ENCODE assay signal across 8 cellular contexts in the genomic region with DNA sequence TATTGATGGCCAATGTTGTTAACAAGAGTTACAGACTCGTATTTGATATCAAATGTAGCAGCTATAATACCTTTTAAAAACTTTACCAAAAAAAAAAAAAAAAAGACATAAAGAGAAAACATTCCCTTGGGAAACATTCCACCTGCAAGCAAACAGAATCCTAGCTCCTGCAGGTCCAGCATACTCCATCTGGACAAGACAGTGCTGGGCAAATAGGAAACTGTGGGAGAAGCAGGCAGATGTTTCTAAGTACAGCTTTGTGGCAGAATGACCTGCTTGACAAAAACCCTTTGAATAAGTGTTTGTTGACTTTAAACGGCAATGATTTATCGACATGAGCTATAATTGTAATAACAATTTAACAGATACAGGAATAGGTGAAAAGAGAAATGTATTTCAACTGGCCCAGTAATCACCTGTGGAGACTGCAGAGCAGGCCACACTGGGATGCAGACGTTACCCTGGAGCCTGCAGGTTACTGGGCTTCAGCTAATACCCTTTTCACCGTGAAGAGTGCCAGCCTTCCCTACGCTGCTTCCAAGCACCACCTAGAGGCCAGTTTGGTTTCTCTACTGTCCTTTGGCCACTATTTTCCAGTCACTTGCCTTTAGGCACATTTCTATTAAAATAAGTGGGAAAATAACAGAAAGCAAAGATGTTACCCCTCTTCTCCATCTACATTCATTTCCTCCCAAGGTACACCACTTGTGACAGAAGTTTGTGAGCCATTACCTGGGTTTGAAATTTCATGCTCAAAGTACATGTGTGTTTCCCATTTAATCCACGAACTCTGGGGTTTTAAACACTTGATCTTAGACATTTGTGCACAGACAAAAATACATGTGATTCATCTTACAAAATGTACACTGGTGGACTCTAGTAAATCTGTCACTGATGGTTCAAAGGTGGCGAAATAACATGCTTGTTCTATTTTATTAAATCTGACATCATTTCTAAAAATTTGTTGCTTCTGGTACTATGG.
DNase-seq lines count a peak whose midpoint lies in the region; ATAC-seq and TF ChIP-seq lines count a peak whose summit lies in the region.

No MANE protein-coding gene starts in this region.

- WGBS in mesenchymal stem cell = 9% methylated on average over 3 of the region's 8 CpGs
- WGBS in transverse colon (ENCODE audit: low coverage in 1 of 2), 2 donors = 41 to 48% methylated on average over 5 to 8 of the region's 8 CpGs

- H3K4me1 Mint-ChIP-seq in T-helper 17 cell = peaks cover 5% of the 10 kb centered on the region

- TF ChIP-seq POLR2A in transverse colon (IDR thresholded peaks at IDR 0.05) = no peak

- no peak overlapping the region for H3K4me3 Mint-ChIP-seq in T-helper 17 cell

- peaks cover 9% of the 10 kb centered on the region for H3K36me3 Mint-ChIP-seq in T-helper 17 cell (ENCODE audit: low read depth)

- no peak overlapping the region for H2AK5ac ChIP-seq in mesenchymal stem cell (ENCODE audit: low read length, severe bottlenecking)

- H3K27ac ChIP-seq in mesenchymal stem cell (ENCODE audit: low read length, poor library complexity, severe bottlenecking) (no peak overlapping the region), transverse colon (peak overlapping the region in 1 of 4 donors; percentile 24)

- no peak overlapping the region for H4K91ac ChIP-seq in mesenchymal stem cell (ENCODE audit: low read length)

- H3K27ac Mint-ChIP-seq in T-helper 17 cell = peak overlapping the region; percentile 3

- no peak overlapping the region for H3K14ac ChIP-seq in mesenchymal stem cell (ENCODE audit: low read length in 2 of 2)

- TF ChIP-seq EP300 in transverse colon (IDR thresholded peaks at IDR 0.05; ENCODE audit: low read depth) = no peak

- H3K4me1 ChIP-seq in mesenchymal stem cell (ENCODE audit: control insufficient read depth, insufficient read depth, low read depth, low read length) (peaks cover 4% of the 10 kb centered on the region), transverse colon (peaks cover 0 to 8% (median 0%) of the 10 kb centered on the region in 4 donors)

- no peak overlapping the region for H2AFZ ChIP-seq in mesenchymal stem cell (ENCODE audit: low read depth, low read length)

- H3K27me3 Mint-ChIP-seq in T-helper 17 cell = no peaks in the 10 kb centered on the region

- H3K9me3 ChIP-seq in T-helper 17 cell (ENCODE audit: control insufficient read depth, low read length, poor library complexity, severe bottlenecking) (no peaks in the 10 kb centered on the region), mesenchymal stem cell (ENCODE audit: control insufficient read depth, low read length) (peaks cover under 1% of the 10 kb centered on the region), transverse colon (no peaks in the 10 kb centered on the region)

- H3K36me3 ChIP-seq in mesenchymal stem cell (ENCODE audit: control insufficient read depth in 1 of 2, insufficient read depth in 2 of 2, low read depth in 1 of 2, low read length in 2 of 2) (peaks cover 0 to 7% of the 10 kb centered on the region in 2 experiments), transverse colon (no peaks in the 10 kb centered on the region)

- intact Hi-C loops in transverse colon (cut with DNase I; ENCODE audit: low total_unique reads) = loop anchor here (2.0 kb wide), 1 partner anchor 139 kb away; no protein-coding TSS in a partner anchor

- no peak overlapping the region for H2BK120ac ChIP-seq in mesenchymal stem cell (ENCODE audit: low read depth, low read length)

- no peak overlapping the region for H3K18ac ChIP-seq in mesenchymal stem cell (ENCODE audit: low read depth in 1 of 2, low read length in 2 of 2)

- no peaks in the 10 kb centered on the region for H3K79me1 ChIP-seq in mesenchymal stem cell (replicated peaks; ENCODE audit: low read length, poor library complexity, severe bottlenecking)

- peak; percentile 63 for ATAC-seq in T-helper 17 cell
- ATAC-seq in HG02840 (IDR thresholded peaks at IDR 0.05; ENCODE audit: low FRiP score, unreplicated experiment) = no peak

- H3K4me3 ChIP-seq in mesenchymal stem cell (ENCODE audit: insufficient read depth in 1 of 2, low read depth in 1 of 2, low read length in 2 of 2) (no peak overlapping the region), transverse colon (no peak overlapping the region)

- H3K27me3 ChIP-seq in mesenchymal stem cell (ENCODE audit: control insufficient read depth in 1 of 2, insufficient read depth in 1 of 2, low read length in 2 of 2) = no peaks in the 10 kb centered on the region
- no peaks in the 10 kb centered on the region for H3K27me3 ChIP-seq in transverse colon

- peak; percentile 63 to 72 (median 67) for TF ChIP-seq CTCF in transverse colon (IDR thresholded peaks at IDR 0.05)

- no peak overlapping the region for H2BK5ac ChIP-seq in mesenchymal stem cell (ENCODE audit: low read depth, low read length, poor library complexity, severe bottlenecking)

- no peak overlapping the region for H3K4me2 ChIP-seq in mesenchymal stem cell (ENCODE audit: low read length, poor library complexity, severe bottlenecking)

- peak; percentile 91 for DNase-seq in DMS53 treated with DMSO at 0.1 percent for 48 hours (lab: John Stamatoyannopoulos, UW; ENCODE audit: unreplicated experiment)
- peak; percentile 32 for DNase-seq in H4 (ENCODE audit: low spot score)
- DNase-seq in NCI-H1694 (lab: John Stamatoyannopoulos, UW) = peak; percentile 51
- DNase-seq in T-helper 17 cell = peak in 1 of 3 donors; percentile 9
- DNase-seq in effector CD4-positive, alpha-beta T cell = peak; percentile 15
- DNase-seq in mesenchymal stem cell = peak; percentile 65
- DNase-seq in transverse colon = peak; percentile 53

- no peak overlapping the region for H4K8ac ChIP-seq in mesenchymal stem cell (ENCODE audit: low read length)

- H2BK15ac ChIP-seq in mesenchymal stem cell (ENCODE audit: low read depth, poor library complexity, severe bottlenecking) = no peak overlapping the region

- no peak overlapping the region for H3K9ac ChIP-seq in mesenchymal stem cell (ENCODE audit: low read length)

- H3K4ac ChIP-seq in mesenchymal stem cell (ENCODE audit: low read depth in 1 of 2, low read length in 2 of 2) = no peak overlapping the region

- in situ Hi-C loops in transverse colon (cut with MboI; ENCODE audit: low pct_ligation_motif_present in 1 of 4, low pct_unique_long_range_greater_than_20kb in 1 of 4, low sequenced_read_pairs in 3 of 4) = loop anchor here (10.0 to 25.0 kb wide), 3 partner anchors 132 to 282 kb away; no protein-coding TSS in a partner anchor

- H3K23ac ChIP-seq in mesenchymal stem cell (ENCODE audit: low read length in 2 of 2) = no peak overlapping the region

- no peak overlapping the region for H2BK12ac ChIP-seq in mesenchymal stem cell (ENCODE audit: low read length in 2 of 2)
